In genomic region chr17:75405365-75406221, GRCh38 we compare ENCODE assay signal across 8 cellular contexts. TPM values are rescaled to one million over a fixed set of nuclear protein-coding genes. Genes with fewer than 3 reads are reported as not detected.
DNase-seq lines count a peak whose midpoint lies in the region; ATAC-seq, FAIRE-seq and TF ChIP-seq lines count a peak whose summit lies in the region.

Gene GRB2 (minus strand): TSS chr17:75405678. CDS start chr17:75393628, 12,050 bp downstream.

- H4K8ac ChIP-seq in IMR-90 (ENCODE audit: low read depth in 2 of 2, low read length in 2 of 2): peak within 1 kb of the TSS; percentile 8 to 72; a peak in 3 of 4 replicates

- peak within 1 kb of the TSS; percentile 78 for H2BK5ac ChIP-seq in IMR-90 (ENCODE audit: low read depth, low read length, poor library complexity, severe bottlenecking)

- peak within 1 kb of the TSS; percentile 57; the same call in 1 of the 2 replicates for H3K23ac ChIP-seq in IMR-90 (ENCODE audit: low read depth, low read length)

- H3K9ac ChIP-seq in IMR-90 (ENCODE audit: low read depth, low read length) (peak within 1 kb of the TSS; percentile 69), endothelial cell of umbilical vein (replicated peaks; ENCODE audit: extremely low read depth, insufficient read depth, low read length) (peak within 1 kb of the TSS; percentile 95)

- no TSS peak for BruUV-seq in IMR-90 (replicated peaks; lab: Mats Ljungman, UMichigan)
- BruUV-seq in OCI-LY7 (replicated peaks; lab: Mats Ljungman, UMichigan): no TSS peak
- no TSS peak for BruUV-seq in endothelial cell of umbilical vein (replicated peaks; lab: Mats Ljungman, UMichigan)

- DNase-seq in Caki2 (ENCODE audit: low read depth): peak; percentile 86
- peak; percentile 92 for DNase-seq in IMR-90
- peak; percentile 100 for DNase-seq in OCI-LY7 (ENCODE audit: low spot score)
- DNase-seq in activated T-cell treated with anti-CD3 and anti-CD28 coated beads for 1 hour (ENCODE audit: low read depth): peak; percentile 100
- peak; percentile 97 for DNase-seq in endothelial cell of umbilical vein (ENCODE audit: low read depth, low spot score)
- peak; percentile 97 for DNase-seq in midbrain (lab: John Stamatoyannopoulos, UW)
- DNase-seq in stimulated activated CD8-positive, alpha-beta memory T cell treated with anti-CD3 and anti-CD28 coated beads, Interleukin-15, amount 100 ng/mL, for 48 hours (ENCODE audit: low read depth in 2 of 2): peak; percentile 100

- peak; percentile 69 for ATAC-seq in GM21526 (IDR thresholded peaks at IDR 0.05; ENCODE audit: low FRiP score, unreplicated experiment)
- peak; percentile 93 for ATAC-seq in IMR-90 (ENCODE audit: low read depth)

- H3K27me3 ChIP-seq in IMR-90 (ENCODE audit: control insufficient read depth, insufficient read depth, low read length) (no peaks in the 10 kb centered on the region; the same call in 1 of the 2 replicates), endothelial cell of umbilical vein (ENCODE audit: control insufficient read depth in 2 of 2, insufficient read depth in 2 of 2, low read length in 2 of 2) (peaks cover 2% of the 10 kb centered on the region in 2 experiments)

- H3K4me2 ChIP-seq in IMR-90 (ENCODE audit: low read depth, low read length) (peak within 1 kb of the TSS; percentile 96), OCI-LY7 (ENCODE audit: low read length) (peak within 1 kb of the TSS; percentile 85), endothelial cell of umbilical vein (ENCODE audit: insufficient read depth, low read length) (peak within 1 kb of the TSS; percentile 98)

- H3K9me1 ChIP-seq in IMR-90 (ENCODE audit: insufficient read depth, low read length) (no peaks in the 10 kb centered on the region), endothelial cell of umbilical vein (replicated peaks; ENCODE audit: control insufficient read depth, extremely low read depth, insufficient read depth, low read length) (no peaks in the 10 kb centered on the region)

- CTCF ChIA-PET in IMR-90 (lab: Yijun Ruan, JAX): interaction anchor here (0.5 to 1.5 kb wide), 4 partner anchors 11 to 116 kb away, joined by 3 to 6 read pairs (median 4); partner anchors contain the start of gene SLC25A19
- CTCF ChIA-PET in OCI-LY7 (lab: Charles Lee; ENCODE audit: unreplicated experiment): interaction anchor here (0.9 to 1.8 kb wide), 5 partner anchors 9 to 116 kb away, joined by 3 to 8 read pairs (median 4); partner anchors contain the start of gene SLC25A19
- CTCF ChIA-PET in endothelial cell of umbilical vein (lab: Charles Lee): interaction anchor here (1.0 to 9.9 kb wide), 11 partner anchors 12 to 227 kb away, joined by 3 to 178 read pairs (median 5); partner anchors contain the start of genes MIF4GD, SLC25A19 and SMIM5

- H3K4ac ChIP-seq in IMR-90 (ENCODE audit: low read depth, low read length): 0 out of 2 replicates have a peak within 1 kb of the TSS, but pooled peaks have one; percentile 43

- peak within 1 kb of the TSS; percentile 78 for H2AK9ac ChIP-seq in IMR-90 (replicated peaks; ENCODE audit: low read depth, low read length, poor library complexity)

- peak within 1 kb of the TSS; percentile 95 for H2AFZ ChIP-seq in IMR-90 (replicated peaks; ENCODE audit: low read length, poor library complexity)
- peak within 1 kb of the TSS; percentile 64 for H2AFZ ChIP-seq in OCI-LY7 (ENCODE audit: low read length)
- peak within 1 kb of the TSS; percentile 94 for H2AFZ ChIP-seq in endothelial cell of umbilical vein (ENCODE audit: low read depth, low read length)

- peak; percentile 94 for FAIRE-seq in endothelial cell of umbilical vein (lab: Jason Lieb, UNC)

- no peak within 1 kb of the TSS for H2BK20ac ChIP-seq in IMR-90 (ENCODE audit: low read depth, low read length)

- dilution Hi-C loops in IMR-90 (cut with HindIII; ENCODE audit: low sequenced_read_pairs, unreplicated experiment) (no loop called here), endothelial cell of umbilical vein (cut with MboI; ENCODE audit: extremely low pct_ligation_motif_present, low sequenced_read_pairs) (no loop called here)

- intact Hi-C loops in IMR-90 (cut with micrococcal nuclease): loop anchor here (2.0 kb wide), 1 partner anchor 135 kb away; the partner anchor contains the start of gene MIF4GD
- intact Hi-C loops in OCI-LY7 (cut with micrococcal nuclease; ENCODE audit: unreplicated experiment): loop anchor here (1.0 to 2.0 kb wide), 2 partner anchors 115 to 135 kb away; partner anchors contain the start of gene MIF4GD
- intact Hi-C loops in endothelial cell of umbilical vein (cut with micrococcal nuclease): loop anchor here (1.0 to 2.0 kb wide), 4 partner anchors 12 to 165 kb away; partner anchors contain the start of genes MIF4GD and SLC25A19

- H3K4me1 ChIP-seq in IMR-90 (ENCODE audit: control insufficient read depth, insufficient read depth, low read length) (peaks cover 4% of the 10 kb centered on the region; the same call in 1 of the 2 replicates), OCI-LY7 (ENCODE audit: insufficient read depth, low read length, poor library complexity, severe bottlenecking) (peaks cover 62% of the 10 kb centered on the region), endothelial cell of umbilical vein (ENCODE audit: control insufficient read depth, extremely low read depth, insufficient read depth, low read length) (peaks cover 12% of the 10 kb centered on the region)

- peak within 1 kb of the TSS; percentile 83 for H3K4me3 ChIP-seq in IMR-90 (ENCODE audit: insufficient read depth, low read depth, low read length)
- H3K4me3 ChIP-seq in OCI-LY7 (ENCODE audit: low read depth, low read length, poor library complexity, severe bottlenecking): peak within 1 kb of the TSS; percentile 84
- peak within 1 kb of the TSS; percentile 78 to 97 (median 96) for H3K4me3 ChIP-seq in endothelial cell of umbilical vein (replicated peaks in 1 of 3; ENCODE audit: insufficient read depth in 1 of 3, low read depth in 1 of 3, low read length in 3 of 3)

- no peak within 1 kb of the TSS; the same call in 1 of the 2 replicates for H3K14ac ChIP-seq in IMR-90 (replicated peaks; ENCODE audit: low read depth, low read length)

- no peak within 1 kb of the TSS for H2BK15ac ChIP-seq in IMR-90 (ENCODE audit: low read depth, low read length)

- H3K56ac ChIP-seq in IMR-90 (ENCODE audit: extremely low read depth, insufficient read depth, low read length): peak within 1 kb of the TSS; percentile 35; the same call in 1 of the 2 replicates

- H3K79me2 ChIP-seq in OCI-LY7 (ENCODE audit: insufficient read depth, low read depth, low read length) (peaks cover 49% of the 10 kb centered on the region), endothelial cell of umbilical vein (ENCODE audit: control insufficient read depth, insufficient read depth, low read length) (peaks cover 47% of the 10 kb centered on the region)

- TF ChIP-seq RAD21 in IMR-90 (IDR thresholded peaks at IDR 0.05; ENCODE audit: low read length): no peak

- no peak within 1 kb of the TSS for H4K5ac ChIP-seq in IMR-90 (ENCODE audit: low read depth, low read length)

- H2BK120ac ChIP-seq in IMR-90 (ENCODE audit: low read depth, low read length): no peak within 1 kb of the TSS

- H3K36me3 ChIP-seq in IMR-90 (ENCODE audit: control insufficient read depth, insufficient read depth, low read length): no peaks in the 10 kb centered on the region
- H3K36me3 ChIP-seq in OCI-LY7 (ENCODE audit: insufficient read depth, low read length): peaks cover 36% of the 10 kb centered on the region
- H3K36me3 ChIP-seq in endothelial cell of umbilical vein (ENCODE audit: control insufficient read depth in 2 of 2, extremely low read depth in 1 of 2, insufficient read depth in 2 of 2, low read length in 2 of 2): no peaks in the 10 kb centered on the region

- WGBS in IMR-90 (ENCODE audit: extremely low coverage in 2 of 2, insufficient read length in 1 of 2), 2 experiments: 1% methylated on average over 45 of the region's 74 CpGs; no CpG with 5 or more reads in 1 of the 2 experiments

- in situ Hi-C loops in Caki2 (cut with HindIII; ENCODE audit: low pct_unique_long_range_greater_than_20kb, low sequenced_read_pairs): no loop called here
- in situ Hi-C loops in IMR-90 (cut with MboI; ENCODE audit: low sequenced_read_pairs): loop anchor here (25.0 kb wide), 1 partner anchor 343 kb away; no protein-coding TSS in a partner anchor

- peak within 1 kb of the TSS; percentile 83 for H3K27ac ChIP-seq in IMR-90 (ENCODE audit: insufficient read depth, low read length)
- peak within 1 kb of the TSS; percentile 81 for H3K27ac ChIP-seq in OCI-LY7 (ENCODE audit: low read depth, low read length, poor library complexity, severe bottlenecking)
- H3K27ac ChIP-seq in endothelial cell of umbilical vein (ENCODE audit: insufficient read depth, low read depth, low read length): peak within 1 kb of the TSS; percentile 54

- H3K9me2 ChIP-seq in OCI-LY7 (ENCODE audit: insufficient read depth, low read length): no peaks in the 10 kb centered on the region

- H3K9me3 ChIP-seq in IMR-90 (ENCODE audit: control insufficient read depth, insufficient read depth, low read length) (no peaks in the 10 kb centered on the region), OCI-LY7 (ENCODE audit: low read length) (peaks cover 3% of the 10 kb centered on the region; the same call in 1 of the 2 replicates), endothelial cell of umbilical vein (replicated peaks; ENCODE audit: control insufficient read depth, insufficient read depth, low read length) (no peaks in the 10 kb centered on the region)

- POLR2A ChIA-PET in IMR-90 (lab: Charles Lee; ENCODE audit: unreplicated experiment): interaction anchor here (0.6 kb wide), 1 partner anchor 261 kb away, joined by 3 read pairs; no protein-coding TSS in a partner anchor
- POLR2A ChIA-PET in OCI-LY7 (lab: Charles Lee): interaction anchor here (0.5 to 6.0 kb wide), 22 partner anchors 9 to 444 kb away, joined by 3 to 91 read pairs (median 4); partner anchors contain the start of genes GGA3, MRPS7, SLC25A19 and TMEM94
- POLR2A ChIA-PET in endothelial cell of umbilical vein (lab: Charles Lee): interaction anchor here (0.6 to 1.1 kb wide), 9 partner anchors 12 to 156 kb away, joined by 3 to 5 read pairs (median 4); partner anchors contain the start of genes MIF4GD, SLC25A19 and TMEM94

- peaks cover 34% of the 10 kb centered on the region for H4K20me1 ChIP-seq in IMR-90 (ENCODE audit: insufficient read depth, low read length)
- peaks cover 20% of the 10 kb centered on the region for H4K20me1 ChIP-seq in OCI-LY7 (ENCODE audit: insufficient read depth, low read length)
- peaks cover 5% of the 10 kb centered on the region for H4K20me1 ChIP-seq in endothelial cell of umbilical vein (replicated peaks; ENCODE audit: control insufficient read depth, extremely low read depth, insufficient read depth, low read length)

- no peak within 1 kb of the TSS for H2AK5ac ChIP-seq in IMR-90 (ENCODE audit: low read depth, low read length)

- H3K79me1 ChIP-seq in IMR-90 (ENCODE audit: low read depth in 1 of 2, low read length in 2 of 2): peaks cover 0 to 26% of the 10 kb centered on the region in 2 experiments; a peak in 2 of 4 replicates

- H4K91ac ChIP-seq in IMR-90 (ENCODE audit: insufficient read depth, low read depth, low read length): no peak within 1 kb of the TSS

- TF ChIP-seq POLR2A in IMR-90 (IDR thresholded peaks at IDR 0.05; ENCODE audit: low read depth, low read length): peak; percentile 81
- TF ChIP-seq POLR2A in endothelial cell of umbilical vein (IDR thresholded peaks at IDR 0.05; ENCODE audit: low read depth, low read length): peak; percentile 90

- no peak within 1 kb of the TSS for H3K18ac ChIP-seq in IMR-90 (ENCODE audit: low read depth, low read length)

- no peak for TF ChIP-seq CTCF in IMR-90 (conservative IDR thresholded peaks at IDR 0.05; ENCODE audit: low read depth, low read length)
- TF ChIP-seq CTCF in OCI-LY7 (conservative IDR thresholded peaks at IDR 0.05; ENCODE audit: low read length): no peak
- TF ChIP-seq CTCF in endothelial cell of umbilical vein (IDR thresholded peaks at IDR 0.05; ENCODE audit: extremely low read depth in 1 of 2, insufficient read depth in 1 of 2, low read depth in 1 of 2, low read length in 2 of 2): no peak

RNA-seq across cellular contexts. Expression of gene GRB2, which starts in this region (rescaled TPM):
- 113 and 118 TPM in 2 replicates for total RNA-seq in Caki2 (2014; rRNA removed; shearing (Covaris generic); ENCODE audit: low replicate concordance)
- total RNA-seq in IMR-90 (2012; rRNA removed): 45.0 and 49.3 TPM in 2 replicates
- polyA plus RNA-seq in IMR-90 (2012; rRNA removed): 56.9 and 62.1 TPM in 2 replicates
- 137 and 237 TPM in 2 replicates for polyA plus RNA-seq in IMR-90 (2012; cell fraction: cytosol; rRNA removed)
- polyA plus RNA-seq in IMR-90 (2012; cell fraction: nucleus; rRNA removed; ENCODE audit: low replicate concordance): 49.2 and 98.6 TPM in 2 replicates
- total RNA-seq in OCI-LY7 (2014; rRNA removed; shearing (Covaris generic)): 240 and 244 TPM in 2 replicates
- total RNA-seq in OCI-LY7 (2022): 294 and 308 TPM in 2 replicates
- 93.9 and 94.8 TPM in 2 replicates for total RNA-seq in endothelial cell of umbilical vein
- polyA plus RNA-seq in endothelial cell of umbilical vein: 41.8 and 51.5 TPM in 2 replicates
- polyA plus RNA-seq in endothelial cell of umbilical vein (2011; cell fraction: cytosol; rRNA removed): 65.2 and 76.7 TPM in 2 replicates
- 35.4 and 39.0 TPM in 2 replicates for polyA plus RNA-seq in endothelial cell of umbilical vein (2011; cell fraction: nucleus; rRNA removed)
- 78.0 and 101 TPM in 2 replicates for polyA plus RNA-seq in endothelial cell of umbilical vein (2012)
- polyA minus RNA-seq in endothelial cell of umbilical vein: 49.6 and 54.7 TPM in 2 replicates
- 19.7 TPM for polyA minus RNA-seq in endothelial cell of umbilical vein (2011; cell fraction: cytosol; rRNA and poly(A)+ RNA removed)
- 25.7 and 26.0 TPM in 2 replicates for polyA minus RNA-seq in endothelial cell of umbilical vein (2011; cell fraction: nucleus; rRNA and poly(A)+ RNA removed)

Comparison
In these comparisons a context has a peak if more than half of its experiments do, and no peak if none do; other contexts are left out.
1. Peak in every context shown above with its lines: DNase-seq, ATAC-seq, H3K4me3 ChIP-seq and H3K27ac ChIP-seq.